In the genomic region with DNA sequence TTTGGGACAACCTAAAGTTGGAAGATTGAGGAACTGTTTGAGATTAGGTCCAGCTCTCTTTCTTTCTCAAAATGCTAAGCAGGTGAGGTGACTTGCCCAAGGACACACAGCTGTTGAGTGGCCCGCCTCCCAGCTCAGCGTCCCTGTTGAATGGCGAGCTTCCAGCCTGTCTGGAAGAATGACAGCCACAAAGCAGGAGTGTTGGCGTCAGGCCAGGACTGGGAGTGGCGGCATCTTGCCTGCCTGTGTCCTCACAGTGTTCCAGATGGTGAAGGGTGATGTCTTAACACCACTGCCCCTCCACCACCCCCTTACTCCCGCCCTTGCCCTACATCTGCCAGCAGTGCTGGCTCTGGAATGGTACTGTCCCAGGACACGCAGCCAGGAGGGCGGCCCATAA, we compare ENCODE assay signal across 12 cellular contexts. TPM values are rescaled to one million over a fixed set of nuclear protein-coding genes. Genes with fewer than 3 reads are reported as not detected.
A peak's percentile ranks its signal among the peaks of the same experiment; 100 is the strongest.
DNase-seq lines count a peak whose midpoint lies in the region; ATAC-seq and TF ChIP-seq lines count a peak whose summit lies in the region.
"Had no signal": no experiment of that assay in that cellular context is flagged by ENCODE, and none has a peak within 500 bp of the region (broad histone marks: within the 10 kb centered on the region; RNA-seq: fewer than 3 reads in every experiment).

No MANE protein-coding gene starts in this region.

- intact Hi-C loops in left cardiac atrium (cut with DNase I): loop anchor here in 1 of 2 donors (5.0 kb wide), 1 partner anchor 174 kb away; no protein-coding TSS in a partner anchor

- H3K9me3 ChIP-seq in Peyer's patch (no peaks in the 10 kb centered on the region), suprapubic skin (no peaks in the 10 kb centered on the region)

- H3K27me3 ChIP-seq in Peyer's patch: no peaks in the 10 kb centered on the region
- no peaks in the 10 kb centered on the region for H3K27me3 ChIP-seq in suprapubic skin

- H3K4me3 ChIP-seq in Peyer's patch: no peak overlapping the region
- no peak overlapping the region for H3K4me3 ChIP-seq in suprapubic skin

- TF ChIP-seq CTCF in Peyer's patch (IDR thresholded peaks at IDR 0.05): no peak
- no peak for TF ChIP-seq CTCF in suprapubic skin (IDR thresholded peaks at IDR 0.05)

- ATAC-seq in left cardiac atrium: peak; percentile 57 to 83
- ATAC-seq in HG03108 (IDR thresholded peaks at IDR 0.05; ENCODE audit: unreplicated experiment): no peak
- ATAC-seq in GM21367 (IDR thresholded peaks at IDR 0.05; ENCODE audit: unreplicated experiment): no peak
- ATAC-seq in GM19467 (IDR thresholded peaks at IDR 0.05; ENCODE audit: unreplicated experiment): no peak
- ATAC-seq: Panc1 had no signal

- DNase-seq in NCI-H2196 (lab: John Stamatoyannopoulos, UW; ENCODE audit: unreplicated experiment) (peak; percentile 45), NCI-H2196 treated with DMSO at 0.1 percent for 48 hours (lab: John Stamatoyannopoulos, UW; ENCODE audit: unreplicated experiment) (no peak), Peyer's patch (peak in 2 of 3 donors; percentile 89 to 90), left cardiac atrium (peak; percentile 82), suprapubic skin (ENCODE audit: low spot score in 2 of 2) (peak; percentile 92 to 93)
- DNase-seq: activated CD4-positive, alpha-beta T cell treated with anti-CD3 and anti-CD28 coated beads for 4 hours; activated naive CD4-positive, alpha-beta T cell treated with anti-CD3 and anti-CD28 coated beads, Interleukin-2, amount 50 U/mL, for 16 hours; KBM-7 had no signal

- H3K27ac ChIP-seq in Peyer's patch: no peak overlapping the region
- H3K27ac ChIP-seq in suprapubic skin: peak overlapping the region; percentile 56

- WGBS in suprapubic skin: 38% methylated on average over 8 of the region's 8 CpGs

- TF ChIP-seq POLR2A in Peyer's patch (IDR thresholded peaks at IDR 0.05) (no peak), suprapubic skin (IDR thresholded peaks at IDR 0.05) (no peak)

- H3K36me3 ChIP-seq in Peyer's patch (peaks cover 0 to 11% (median 0%) of the 10 kb centered on the region in 3 donors), suprapubic skin (peaks cover 16% of the 10 kb centered on the region)

- no peak for TF ChIP-seq EP300 in suprapubic skin (IDR thresholded peaks at IDR 0.05)

- H3K4me1 ChIP-seq in Peyer's patch: peaks cover 0 to 17% (median 5%) of the 10 kb centered on the region in 4 donors
- peaks cover 49% of the 10 kb centered on the region for H3K4me1 ChIP-seq in suprapubic skin

RNA-seq across cellular contexts. Expression of gene CEBPE, which starts 4.4 kb away (rescaled TPM):
- not detected for total RNA-seq in Peyer's patch
- not detected for total RNA-seq in left cardiac atrium
- total RNA-seq in suprapubic skin: not detected

RNA-seq across cellular contexts. Expression of gene CIROP, which starts 18.6 kb away (rescaled TPM):
- total RNA-seq in Peyer's patch (not detected), left cardiac atrium (not detected), suprapubic skin (not detected)

RNA-seq across cellular contexts. Expression of gene C14orf119, which starts 28.1 kb away (rescaled TPM):
- total RNA-seq in Peyer's patch (10 to 100 TPM in 3 of 4 donors, 1 to 10 TPM in 1; 5.0 to 30.3 (median 18.8) TPM), left cardiac atrium (10 to 100 TPM; 30.8 to 37.9 TPM), suprapubic skin (10 to 100 TPM; 10.1 to 22.7 (median 18.6) TPM)

RNA-seq across cellular contexts. Expression of gene ACIN1, which starts 28.5 kb away (rescaled TPM):
- total RNA-seq in Peyer's patch: 100 to 1,000 TPM; 130 to 281 (median 238) TPM
- 10 to 100 TPM; 71.4 to 77.5 TPM for total RNA-seq in left cardiac atrium
- 100 to 1,000 TPM in 2 of 4 donors, 10 to 100 TPM in 2; 78.7 to 217 (median 103) TPM for total RNA-seq in suprapubic skin

Comparison
In these comparisons a context has a peak if more than half of its experiments do, and no peak if none do; other contexts are left out.
1. ATAC-seq: peak in left cardiac atrium (2 of 2); none in HG03108 (single experiment), GM21367 (single experiment) and GM19467 (single experiment).